8 cellular contexts compared by ENCODE assay signal in the genomic region with DNA sequence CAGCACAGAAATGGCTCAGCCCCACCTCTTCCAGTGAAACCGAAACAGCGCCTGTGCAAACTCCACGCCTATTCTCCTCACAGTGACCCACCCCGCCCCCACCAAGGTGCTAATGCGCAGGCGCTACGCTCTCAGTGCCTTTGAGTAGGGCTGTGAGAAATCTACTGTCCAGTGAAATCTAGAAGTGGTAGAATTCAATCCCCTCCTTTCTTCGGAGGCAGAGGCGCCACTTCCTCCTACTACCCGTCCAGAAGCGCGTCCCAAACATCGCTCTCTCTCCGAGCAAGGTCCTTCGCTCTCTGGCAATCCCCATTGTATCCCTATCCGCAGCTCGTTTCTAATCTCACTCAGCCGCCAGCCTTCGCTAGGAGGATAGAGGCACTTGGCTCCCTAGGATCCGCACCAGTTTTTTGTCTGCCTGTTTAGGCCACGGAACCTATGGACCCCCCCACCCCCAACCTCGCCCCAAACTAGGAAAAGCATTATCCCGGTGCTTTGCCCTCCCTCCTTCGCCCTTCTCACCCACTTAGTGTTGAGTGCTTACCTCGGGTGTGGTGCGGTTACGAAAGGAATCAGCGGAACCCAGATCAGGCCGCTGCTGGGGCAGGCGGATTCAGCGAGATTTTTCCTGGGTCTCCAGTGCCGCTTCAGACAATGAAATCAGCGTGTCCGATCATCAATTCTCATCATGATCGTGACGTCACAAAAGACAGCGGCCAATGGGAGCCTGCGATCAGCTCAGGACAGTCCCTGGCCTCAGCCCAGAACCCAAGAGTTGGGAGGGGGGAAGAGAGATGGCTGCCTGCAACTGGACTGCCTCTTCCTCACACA. TPM values are rescaled to one million over a fixed set of nuclear protein-coding genes. Genes with fewer than 3 reads are reported as not detected.
A peak's percentile ranks its signal among the peaks of the same experiment; 100 is the strongest.
DNase-seq lines count a peak whose midpoint lies in the region; ATAC-seq and TF ChIP-seq lines count a peak whose summit lies in the region.

TSS of gene HDX (minus strand) at position 656 of the 831 bp plus-strand sequence. CDS start 27,056 bp downstream, outside the sequence.

- no peaks in the 10 kb centered on the region for H3K4me1 ChIP-seq in testis

- H3K4me1 Mint-ChIP-seq in IgD-negative memory B cell, result no peaks in the 10 kb centered on the region
- H3K4me1 Mint-ChIP-seq in activated naive CD8-positive, alpha-beta T cell treated with anti-CD3 and anti-CD28 coated beads for 36 hours, result peaks cover 3% of the 10 kb centered on the region

- H3K27me3 ChIP-seq in testis, result no peaks in the 10 kb centered on the region

- no peak for TF ChIP-seq POLR2A in testis (IDR thresholded peaks at IDR 0.05)

- peak within 1 kb of the TSS in 2 of 3 donors; percentile 81 to 94 for H3K27ac Mint-ChIP-seq in IgD-negative memory B cell
- H3K27ac Mint-ChIP-seq in activated naive CD8-positive, alpha-beta T cell treated with anti-CD3 and anti-CD28 coated beads for 36 hours, result peak within 1 kb of the TSS; percentile 78

- H3K27ac ChIP-seq in testis, result peak within 1 kb of the TSS; percentile 81 to 93

- H3K4me3 Mint-ChIP-seq in IgD-negative memory B cell, result peak within 1 kb of the TSS; percentile 82 to 92 (median 88)
- H3K4me3 Mint-ChIP-seq in activated naive CD8-positive, alpha-beta T cell treated with anti-CD3 and anti-CD28 coated beads for 36 hours, result peak within 1 kb of the TSS; percentile 83

- TF ChIP-seq CTCF in omental fat pad (IDR thresholded peaks at IDR 0.05) (no peak), testis (IDR thresholded peaks at IDR 0.05) (no peak)

- peak within 1 kb of the TSS; percentile 62 to 70 for H3K4me3 ChIP-seq in testis

- no peaks in the 10 kb centered on the region for H3K9me3 Mint-ChIP-seq in IgD-negative memory B cell
- H3K9me3 Mint-ChIP-seq in activated naive CD8-positive, alpha-beta T cell treated with anti-CD3 and anti-CD28 coated beads for 36 hours, result no peaks in the 10 kb centered on the region

- no peaks in the 10 kb centered on the region for H3K36me3 Mint-ChIP-seq in IgD-negative memory B cell
- no peaks in the 10 kb centered on the region for H3K36me3 Mint-ChIP-seq in activated naive CD8-positive, alpha-beta T cell treated with anti-CD3 and anti-CD28 coated beads for 36 hours

- intact Hi-C loops in Right ventricle myocardium inferior (cut with DNase I), result no loop called here
- intact Hi-C loops in testis (cut with DNase I; ENCODE audit: low total_unique reads), result no loop called here

- no peaks in the 10 kb centered on the region for H3K9me3 ChIP-seq in testis

- DNase-seq in COR-L47 (lab: John Stamatoyannopoulos, UW) (peak; percentile 78), SK-N-DZ (ENCODE audit: low spot score) (peak; percentile 84), Right ventricle myocardium inferior (ENCODE audit: missing footprints) (peak; percentile 87), omental fat pad (ENCODE audit: low spot score) (peak; percentile 60), testis (peak; percentile 91)
- DNase-seq in activated naive CD8-positive, alpha-beta T cell treated with anti-CD3 and anti-CD28 coated beads for 36 hours, result peak; percentile 55

- H3K27me3 Mint-ChIP-seq in IgD-negative memory B cell, result no peaks in the 10 kb centered on the region
- H3K27me3 Mint-ChIP-seq in activated naive CD8-positive, alpha-beta T cell treated with anti-CD3 and anti-CD28 coated beads for 36 hours, result no peaks in the 10 kb centered on the region

- ATAC-seq in GM21515 (IDR thresholded peaks at IDR 0.05; ENCODE audit: unreplicated experiment) (peak; percentile 88), Right ventricle myocardium inferior (peak; percentile 100), omental fat pad (ENCODE audit: low FRiP score) (peak; percentile 94)

- H3K36me3 ChIP-seq in testis (ENCODE audit: low read depth, missing control alignments), result no peaks in the 10 kb centered on the region

- WGBS in testis, 2 donors, result 1 to 4% methylated on average over 15 to 37 of the region's 38 CpGs

RNA-seq across cellular contexts. Expression of gene HDX, which starts in this region (rescaled TPM):
- polyA plus RNA-seq in IgD-negative memory B cell, result 2.7 TPM
- polyA plus RNA-seq in SK-N-DZ (2014; cell fraction: cytosol; rRNA removed), result 6.4 and 7.1 TPM in 2 replicates
- 3.5 and 4.0 TPM in 2 replicates for polyA plus RNA-seq in SK-N-DZ (2014; cell fraction: nucleus; rRNA removed)
- 1 to 10 TPM in 1 of 2 experiments, under 1 TPM in 1; 0.96 to 1.4 TPM for total RNA-seq in activated naive CD8-positive, alpha-beta T cell treated with anti-CD3 and anti-CD28 coated beads for 36 hours
- 0.87 TPM for total RNA-seq in Right ventricle myocardium inferior
- total RNA-seq in omental fat pad, result 10 to 100 TPM in 2 of 4 donors, 1 to 10 TPM in 2; 5.3 to 13.2 (median 9.2) TPM
- 1 to 10 TPM; 4.9 to 9.0 TPM for total RNA-seq in testis
- polyA plus RNA-seq in testis (ENCODE audit: insufficient read depth, low read depth, low replicate concordance), result 3.2 TPM

Comparison
In these comparisons a context has a peak if more than half of its experiments do, and no peak if none do; other contexts are left out.
1. Peak in every context shown above with its lines: DNase-seq, ATAC-seq, H3K4me3 ChIP-seq and H3K27ac ChIP-seq.
2. Peak in DNase-seq and ATAC-seq in Right ventricle myocardium inferior; RNA of the gene not detected or under 1 TPM.